ENCODE assay signal across 13 cellular contexts in the genomic region with DNA sequence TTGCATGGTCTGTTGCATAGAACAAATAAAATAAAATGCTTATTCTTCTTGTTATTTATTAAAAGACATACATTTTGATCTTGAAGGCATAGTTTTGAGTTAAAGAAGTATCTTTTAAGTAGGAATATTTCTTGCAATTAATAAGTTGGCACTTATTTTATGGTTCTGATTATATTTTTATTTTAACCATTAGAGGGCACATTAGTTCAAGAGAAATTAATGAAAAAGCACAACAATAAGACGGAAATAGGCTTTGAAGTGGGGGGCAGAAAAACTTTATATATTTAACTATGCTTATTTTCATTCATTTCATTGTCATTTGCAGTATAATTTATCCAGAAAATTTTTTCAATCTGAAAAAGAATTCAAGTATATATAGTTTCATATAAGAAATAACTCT.
"Had no signal": no experiment of that assay in that cellular context is flagged by ENCODE, and none has a peak within 500 bp of the region (broad histone marks: within the 10 kb centered on the region; RNA-seq: fewer than 3 reads in every experiment).

No MANE protein-coding gene starts in this region.

- ATAC-seq: activated T-helper 17 cell treated with anti-CD3 and anti-CD28 coated beads, Interleukin-2, amount 50 U/mL, for 72 hours; esophagus mucosa; left ventricle myocardium superior; mucosa of descending colon; naive thymus-derived CD4-positive, alpha-beta T cell; pancreas; stimulated activated effector memory CD8-positive, alpha-beta T cell treated with anti-CD3 and anti-CD28 coated beads, Interleukin-12 subunit alpha, Interleukin-12 subunit beta, amount 100 ng/mL, for 72 hours had no signal

- H3K27ac Mint-ChIP-seq: activated T-helper 17 cell treated with anti-CD3 and anti-CD28 coated beads, Interleukin-2, amount 50 U/mL, for 72 hours; memory B cell; naive thymus-derived CD4-positive, alpha-beta T cell; stimulated activated effector memory CD8-positive, alpha-beta T cell treated with anti-CD3 and anti-CD28 coated beads, Interleukin-12 subunit alpha, Interleukin-12 subunit beta, amount 100 ng/mL, for 72 hours had no signal

- DNase-seq: activated CD4-positive, CD25-positive, alpha-beta regulatory T cell treated with anti-CD3 and anti-CD28 coated beads, Interleukin-2, amount 50 U/mL, for 72 hours; activated naive CD4-positive, alpha-beta T cell treated with Interleukin-2 at 50 U/mL for 16 hours; hippocampal formation; left ventricle myocardium superior; mucosa of descending colon; naive thymus-derived CD4-positive, alpha-beta T cell; pancreas; T-helper 9 cell had no signal

- H3K9me3 ChIP-seq: mucosa of descending colon, pancreas, thoracic aorta had no signal

- H3K4me3 Mint-ChIP-seq: activated T-helper 17 cell treated with anti-CD3 and anti-CD28 coated beads, Interleukin-2, amount 50 U/mL, for 72 hours; memory B cell; naive thymus-derived CD4-positive, alpha-beta T cell; stimulated activated effector memory CD8-positive, alpha-beta T cell treated with anti-CD3 and anti-CD28 coated beads, Interleukin-12 subunit alpha, Interleukin-12 subunit beta, amount 100 ng/mL, for 72 hours had no signal

- H3K36me3 Mint-ChIP-seq: stimulated activated effector memory CD8-positive, alpha-beta T cell treated with anti-CD3 and anti-CD28 coated beads, Interleukin-12 subunit alpha, Interleukin-12 subunit beta, amount 100 ng/mL, for 72 hours had no signal

- H3K4me1 Mint-ChIP-seq: activated T-helper 17 cell treated with anti-CD3 and anti-CD28 coated beads, Interleukin-2, amount 50 U/mL, for 72 hours; memory B cell; naive thymus-derived CD4-positive, alpha-beta T cell; stimulated activated effector memory CD8-positive, alpha-beta T cell treated with anti-CD3 and anti-CD28 coated beads, Interleukin-12 subunit alpha, Interleukin-12 subunit beta, amount 100 ng/mL, for 72 hours had no signal

- H3K36me3 ChIP-seq: pancreas, thoracic aorta had no signal

- H3K27ac ChIP-seq: pancreas, thoracic aorta had no signal

- H3K9me3 Mint-ChIP-seq: stimulated activated effector memory CD8-positive, alpha-beta T cell treated with anti-CD3 and anti-CD28 coated beads, Interleukin-12 subunit alpha, Interleukin-12 subunit beta, amount 100 ng/mL, for 72 hours had no signal

- H3K4me1 ChIP-seq: pancreas had no signal

- H3K27me3 ChIP-seq: pancreas had no signal

- H3K4me3 ChIP-seq: mucosa of descending colon, pancreas, thoracic aorta had no signal
